In the genomic region with DNA sequence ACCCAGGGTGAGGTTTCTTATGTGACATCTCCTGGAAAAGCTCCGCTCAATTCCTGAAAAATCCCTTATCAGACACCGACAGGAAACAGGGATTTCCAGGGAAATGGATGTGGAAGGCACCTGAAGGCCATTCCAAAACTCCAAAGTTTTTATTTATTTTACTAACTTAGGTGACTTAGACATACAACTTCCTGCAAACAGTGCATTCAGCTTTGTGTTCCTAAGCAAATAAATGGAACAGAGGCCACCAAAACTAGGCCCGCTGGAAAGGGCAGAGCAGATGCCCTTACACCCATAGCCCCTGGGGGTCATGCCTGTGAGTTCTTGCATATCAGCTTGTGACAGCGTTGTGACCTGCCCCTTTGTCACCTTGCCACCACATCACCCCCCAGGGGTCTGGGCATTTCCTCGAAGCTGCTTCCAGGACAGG, we compare ENCODE assay signal across 1 cellular context.
TF ChIP-seq lines count a peak whose summit lies in the region.

No MANE protein-coding gene starts in this region.

TF ChIP-seq in HepG2, 621 proteins besides CTCF, POLR2A, EP300 and RAD21 (continued from another document and continues in another):
- TF ChIP-seq, protein P1, sequence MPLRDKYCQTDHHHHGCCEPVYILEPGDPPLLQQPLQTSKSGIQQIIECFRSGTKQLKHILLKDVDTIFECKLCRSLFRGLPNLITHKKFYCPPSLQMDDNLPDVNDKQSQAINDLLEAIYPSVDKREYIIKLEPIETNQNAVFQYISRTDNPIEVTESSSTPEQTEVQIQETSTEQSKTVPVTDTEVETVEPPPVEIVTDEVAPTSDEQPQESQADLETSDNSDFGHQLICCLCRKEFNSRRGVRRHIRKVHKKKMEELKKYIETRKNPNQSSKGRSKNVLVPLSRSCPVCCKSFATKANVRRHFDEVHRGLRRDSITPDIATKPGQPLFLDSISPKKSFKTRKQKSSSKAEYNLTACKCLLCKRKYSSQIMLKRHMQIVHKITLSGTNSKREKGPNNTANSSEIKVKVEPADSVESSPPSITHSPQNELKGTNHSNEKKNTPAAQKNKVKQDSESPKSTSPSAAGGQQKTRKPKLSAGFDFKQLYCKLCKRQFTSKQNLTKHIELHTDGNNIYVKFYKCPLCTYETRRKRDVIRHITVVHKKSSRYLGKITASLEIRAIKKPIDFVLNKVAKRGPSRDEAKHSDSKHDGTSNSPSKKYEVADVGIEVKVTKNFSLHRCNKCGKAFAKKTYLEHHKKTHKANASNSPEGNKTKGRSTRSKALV (CRISPR knock-in tag; IDR thresholded peaks at IDR 0.05), result no peak
- TF ChIP-seq, protein P2, sequence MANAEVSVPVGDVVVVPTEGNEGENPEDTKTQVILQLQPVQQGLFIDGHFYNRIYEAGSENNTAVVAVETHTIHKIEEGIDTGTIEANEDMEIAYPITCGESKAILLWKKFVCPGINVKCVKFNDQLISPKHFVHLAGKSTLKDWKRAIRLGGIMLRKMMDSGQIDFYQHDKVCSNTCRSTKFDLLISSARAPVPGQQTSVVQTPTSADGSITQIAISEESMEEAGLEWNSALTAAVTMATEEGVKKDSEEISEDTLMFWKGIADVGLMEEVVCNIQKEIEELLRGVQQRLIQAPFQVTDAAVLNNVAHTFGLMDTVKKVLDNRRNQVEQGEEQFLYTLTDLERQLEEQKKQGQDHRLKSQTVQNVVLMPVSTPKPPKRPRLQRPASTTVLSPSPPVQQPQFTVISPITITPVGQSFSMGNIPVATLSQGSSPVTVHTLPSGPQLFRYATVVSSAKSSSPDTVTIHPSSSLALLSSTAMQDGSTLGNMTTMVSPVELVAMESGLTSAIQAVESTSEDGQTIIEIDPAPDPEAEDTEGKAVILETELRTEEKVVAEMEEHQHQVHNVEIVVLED (CRISPR knock-in tag; IDR thresholded peaks at IDR 0.05; ENCODE audit: borderline replicate concordance), result no peak
- TF ChIP-seq RFXANK (CRISPR knock-in tag; IDR thresholded peaks at IDR 0.05), result no peak
- TF ChIP-seq ZNF136 (CRISPR knock-in tag; IDR thresholded peaks at IDR 0.05; ENCODE audit: low read depth), result no peak
- no peak for TF ChIP-seq WIZ (CRISPR knock-in tag; IDR thresholded peaks at IDR 0.05)
- TF ChIP-seq, protein P3, sequence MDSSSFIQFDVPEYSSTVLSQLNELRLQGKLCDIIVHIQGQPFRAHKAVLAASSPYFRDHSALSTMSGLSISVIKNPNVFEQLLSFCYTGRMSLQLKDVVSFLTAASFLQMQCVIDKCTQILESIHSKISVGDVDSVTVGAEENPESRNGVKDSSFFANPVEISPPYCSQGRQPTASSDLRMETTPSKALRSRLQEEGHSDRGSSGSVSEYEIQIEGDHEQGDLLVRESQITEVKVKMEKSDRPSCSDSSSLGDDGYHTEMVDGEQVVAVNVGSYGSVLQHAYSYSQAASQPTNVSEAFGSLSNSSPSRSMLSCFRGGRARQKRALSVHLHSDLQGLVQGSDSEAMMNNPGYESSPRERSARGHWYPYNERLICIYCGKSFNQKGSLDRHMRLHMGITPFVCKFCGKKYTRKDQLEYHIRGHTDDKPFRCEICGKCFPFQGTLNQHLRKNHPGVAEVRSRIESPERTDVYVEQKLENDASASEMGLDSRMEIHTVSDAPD (CRISPR knock-in tag; IDR thresholded peaks at IDR 0.05), result 0 out of 2 replicates have a peak, but pooled peaks have one; percentile 44
- TF ChIP-seq, protein P4, sequence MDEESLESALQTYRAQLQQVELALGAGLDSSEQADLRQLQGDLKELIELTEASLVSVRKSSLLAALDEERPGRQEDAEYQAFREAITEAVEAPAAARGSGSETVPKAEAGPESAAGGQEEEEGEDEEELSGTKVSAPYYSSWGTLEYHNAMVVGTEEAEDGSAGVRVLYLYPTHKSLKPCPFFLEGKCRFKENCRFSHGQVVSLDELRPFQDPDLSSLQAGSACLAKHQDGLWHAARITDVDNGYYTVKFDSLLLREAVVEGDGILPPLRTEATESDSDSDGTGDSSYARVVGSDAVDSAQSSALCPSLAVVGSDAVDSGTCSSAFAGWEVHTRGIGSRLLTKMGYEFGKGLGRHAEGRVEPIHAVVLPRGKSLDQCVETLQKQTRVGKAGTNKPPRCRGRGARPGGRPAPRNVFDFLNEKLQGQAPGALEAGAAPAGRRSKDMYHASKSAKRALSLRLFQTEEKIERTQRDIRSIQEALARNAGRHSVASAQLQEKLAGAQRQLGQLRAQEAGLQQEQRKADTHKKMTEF (CRISPR knock-in tag; IDR thresholded peaks at IDR 0.05), result peak; percentile 42; the same call in 1 of the 2 replicates
- TF ChIP-seq SP5 (CRISPR knock-in tag; IDR thresholded peaks at IDR 0.05; ENCODE audit: borderline replicate concordance, low read depth), result peak; percentile 71; the same call in 1 of the 2 replicates
- peak; percentile 87; the same call in 1 of the 2 replicates for TF ChIP-seq ZNF766 (CRISPR knock-in tag; IDR thresholded peaks at IDR 0.05; ENCODE audit: borderline replicate concordance)
- TF ChIP-seq KDM5B (CRISPR knock-in tag; IDR thresholded peaks at IDR 0.05; ENCODE audit: borderline replicate concordance), result no peak
- no peak for TF ChIP-seq SATB2 (CRISPR knock-in tag; IDR thresholded peaks at IDR 0.05)
- TF ChIP-seq, protein P5, sequence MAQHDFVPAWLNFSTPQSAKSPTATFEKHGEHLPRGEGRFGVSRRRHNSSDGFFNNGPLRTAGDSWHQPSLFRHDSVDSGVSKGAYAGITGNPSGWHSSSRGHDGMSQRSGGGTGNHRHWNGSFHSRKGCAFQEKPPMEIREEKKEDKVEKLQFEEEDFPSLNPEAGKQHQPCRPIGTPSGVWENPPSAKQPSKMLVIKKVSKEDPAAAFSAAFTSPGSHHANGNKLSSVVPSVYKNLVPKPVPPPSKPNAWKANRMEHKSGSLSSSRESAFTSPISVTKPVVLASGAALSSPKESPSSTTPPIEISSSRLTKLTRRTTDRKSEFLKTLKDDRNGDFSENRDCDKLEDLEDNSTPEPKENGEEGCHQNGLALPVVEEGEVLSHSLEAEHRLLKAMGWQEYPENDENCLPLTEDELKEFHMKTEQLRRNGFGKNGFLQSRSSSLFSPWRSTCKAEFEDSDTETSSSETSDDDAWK (CRISPR knock-in tag; IDR thresholded peaks at IDR 0.05), result no peak
- TF ChIP-seq ZIK1 (CRISPR knock-in tag; IDR thresholded peaks at IDR 0.05; ENCODE audit: borderline replicate concordance, low read depth), result no peak
- no peak for TF ChIP-seq LCORL (IDR thresholded peaks at IDR 0.05)
- peak; percentile 85 for TF ChIP-seq LCORL (CRISPR knock-in tag; IDR thresholded peaks at IDR 0.05)
- TF ChIP-seq, protein P6, sequence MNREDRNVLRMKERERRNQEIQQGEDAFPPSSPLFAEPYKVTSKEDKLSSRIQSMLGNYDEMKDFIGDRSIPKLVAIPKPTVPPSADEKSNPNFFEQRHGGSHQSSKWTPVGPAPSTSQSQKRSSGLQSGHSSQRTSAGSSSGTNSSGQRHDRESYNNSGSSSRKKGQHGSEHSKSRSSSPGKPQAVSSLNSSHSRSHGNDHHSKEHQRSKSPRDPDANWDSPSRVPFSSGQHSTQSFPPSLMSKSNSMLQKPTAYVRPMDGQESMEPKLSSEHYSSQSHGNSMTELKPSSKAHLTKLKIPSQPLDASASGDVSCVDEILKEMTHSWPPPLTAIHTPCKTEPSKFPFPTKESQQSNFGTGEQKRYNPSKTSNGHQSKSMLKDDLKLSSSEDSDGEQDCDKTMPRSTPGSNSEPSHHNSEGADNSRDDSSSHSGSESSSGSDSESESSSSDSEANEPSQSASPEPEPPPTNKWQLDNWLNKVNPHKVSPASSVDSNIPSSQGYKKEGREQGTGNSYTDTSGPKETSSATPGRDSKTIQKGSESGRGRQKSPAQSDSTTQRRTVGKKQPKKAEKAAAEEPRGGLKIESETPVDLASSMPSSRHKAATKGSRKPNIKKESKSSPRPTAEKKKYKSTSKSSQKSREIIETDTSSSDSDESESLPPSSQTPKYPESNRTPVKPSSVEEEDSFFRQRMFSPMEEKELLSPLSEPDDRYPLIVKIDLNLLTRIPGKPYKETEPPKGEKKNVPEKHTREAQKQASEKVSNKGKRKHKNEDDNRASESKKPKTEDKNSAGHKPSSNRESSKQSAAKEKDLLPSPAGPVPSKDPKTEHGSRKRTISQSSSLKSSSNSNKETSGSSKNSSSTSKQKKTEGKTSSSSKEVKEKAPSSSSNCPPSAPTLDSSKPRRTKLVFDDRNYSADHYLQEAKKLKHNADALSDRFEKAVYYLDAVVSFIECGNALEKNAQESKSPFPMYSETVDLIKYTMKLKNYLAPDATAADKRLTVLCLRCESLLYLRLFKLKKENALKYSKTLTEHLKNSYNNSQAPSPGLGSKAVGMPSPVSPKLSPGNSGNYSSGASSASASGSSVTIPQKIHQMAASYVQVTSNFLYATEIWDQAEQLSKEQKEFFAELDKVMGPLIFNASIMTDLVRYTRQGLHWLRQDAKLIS (CRISPR knock-in tag; IDR thresholded peaks at IDR 0.05), result no peak
- TF ChIP-seq NFE2 (CRISPR knock-in tag; IDR thresholded peaks at IDR 0.05), result no peak
- no peak for TF ChIP-seq RFX5 (IDR thresholded peaks at IDR 0.05; ENCODE audit: low read depth, low read length)
- TF ChIP-seq PITX1 (CRISPR knock-in tag; IDR thresholded peaks at IDR 0.05), result peak; percentile 53; the same call in 1 of the 2 replicates
- TF ChIP-seq SRSF9 (IDR thresholded peaks at IDR 0.05; ENCODE audit: borderline replicate concordance, insufficient read depth, low read depth, low read length, poor library complexity, severe bottlenecking), result no peak
- TF ChIP-seq NR2C2 (CRISPR knock-in tag; IDR thresholded peaks at IDR 0.05; ENCODE audit: borderline replicate concordance), result peak; percentile 38; the same call in 1 of the 2 replicates
- TF ChIP-seq BHLHE40 (IDR thresholded peaks at IDR 0.05; ENCODE audit: low read length), result no peak
- no peak for TF ChIP-seq RFX3 (CRISPR knock-in tag; IDR thresholded peaks at IDR 0.05)
- peak; percentile 47; the same call in 1 of the 2 replicates for TF ChIP-seq ZNF556 (CRISPR knock-in tag; IDR thresholded peaks at IDR 0.05; ENCODE audit: borderline replicate concordance)
- peak; percentile 46; the same call in 1 of the 2 replicates for TF ChIP-seq ZBTB7B (CRISPR knock-in tag; IDR thresholded peaks at IDR 0.05)
- TF ChIP-seq BRD4 (CRISPR knock-in tag; IDR thresholded peaks at IDR 0.05), result no peak
- no peak for TF ChIP-seq SP140L (CRISPR knock-in tag; IDR thresholded peaks at IDR 0.05; ENCODE audit: borderline replicate concordance)
- no peak for TF ChIP-seq FOXP1 (IDR thresholded peaks at IDR 0.05)
- TF ChIP-seq FOXP1 (CRISPR knock-in tag; IDR thresholded peaks at IDR 0.05), result peak; percentile 87; the same call in 1 of the 2 replicates
- TF ChIP-seq FLYWCH1 (CRISPR knock-in tag; IDR thresholded peaks at IDR 0.05), result no peak
- TF ChIP-seq HDAC2 (CRISPR knock-in tag; IDR thresholded peaks at IDR 0.05), result peak; percentile 78
- TF ChIP-seq, protein P7, sequence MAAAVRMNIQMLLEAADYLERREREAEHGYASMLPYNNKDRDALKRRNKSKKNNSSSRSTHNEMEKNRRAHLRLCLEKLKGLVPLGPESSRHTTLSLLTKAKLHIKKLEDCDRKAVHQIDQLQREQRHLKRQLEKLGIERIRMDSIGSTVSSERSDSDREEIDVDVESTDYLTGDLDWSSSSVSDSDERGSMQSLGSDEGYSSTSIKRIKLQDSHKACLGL (CRISPR knock-in tag; IDR thresholded peaks at IDR 0.05), result no peak
- peak; percentile 84; the same call in 1 of the 2 replicates for TF ChIP-seq NR2F2 (IDR thresholded peaks at IDR 0.05; ENCODE audit: borderline replicate concordance, low read depth)
- no peak for TF ChIP-seq IKZF4 (CRISPR knock-in tag; IDR thresholded peaks at IDR 0.05; ENCODE audit: borderline replicate concordance, low read depth, not compliant biosample characterization)
- peak; percentile 73; the same call in 1 of the 2 replicates for TF ChIP-seq FOXJ3 (CRISPR knock-in tag; IDR thresholded peaks at IDR 0.05; ENCODE audit: borderline replicate concordance)
- no peak for TF ChIP-seq ZNF230 (CRISPR knock-in tag; IDR thresholded peaks at IDR 0.05)
- TF ChIP-seq, protein P8, sequence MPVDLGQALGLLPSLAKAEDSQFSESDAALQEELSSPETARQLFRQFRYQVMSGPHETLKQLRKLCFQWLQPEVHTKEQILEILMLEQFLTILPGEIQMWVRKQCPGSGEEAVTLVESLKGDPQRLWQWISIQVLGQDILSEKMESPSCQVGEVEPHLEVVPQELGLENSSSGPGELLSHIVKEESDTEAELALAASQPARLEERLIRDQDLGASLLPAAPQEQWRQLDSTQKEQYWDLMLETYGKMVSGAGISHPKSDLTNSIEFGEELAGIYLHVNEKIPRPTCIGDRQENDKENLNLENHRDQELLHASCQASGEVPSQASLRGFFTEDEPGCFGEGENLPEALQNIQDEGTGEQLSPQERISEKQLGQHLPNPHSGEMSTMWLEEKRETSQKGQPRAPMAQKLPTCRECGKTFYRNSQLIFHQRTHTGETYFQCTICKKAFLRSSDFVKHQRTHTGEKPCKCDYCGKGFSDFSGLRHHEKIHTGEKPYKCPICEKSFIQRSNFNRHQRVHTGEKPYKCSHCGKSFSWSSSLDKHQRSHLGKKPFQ (CRISPR knock-in tag; IDR thresholded peaks at IDR 0.05; ENCODE audit: insufficient replicate concordance), result peak; percentile 39
- no peak for TF ChIP-seq PCBP2 (optimal IDR thresholded peaks at IDR 0.05; ENCODE audit: low read depth, low read length, poor library complexity, severe bottlenecking)
- TF ChIP-seq, protein P9, sequence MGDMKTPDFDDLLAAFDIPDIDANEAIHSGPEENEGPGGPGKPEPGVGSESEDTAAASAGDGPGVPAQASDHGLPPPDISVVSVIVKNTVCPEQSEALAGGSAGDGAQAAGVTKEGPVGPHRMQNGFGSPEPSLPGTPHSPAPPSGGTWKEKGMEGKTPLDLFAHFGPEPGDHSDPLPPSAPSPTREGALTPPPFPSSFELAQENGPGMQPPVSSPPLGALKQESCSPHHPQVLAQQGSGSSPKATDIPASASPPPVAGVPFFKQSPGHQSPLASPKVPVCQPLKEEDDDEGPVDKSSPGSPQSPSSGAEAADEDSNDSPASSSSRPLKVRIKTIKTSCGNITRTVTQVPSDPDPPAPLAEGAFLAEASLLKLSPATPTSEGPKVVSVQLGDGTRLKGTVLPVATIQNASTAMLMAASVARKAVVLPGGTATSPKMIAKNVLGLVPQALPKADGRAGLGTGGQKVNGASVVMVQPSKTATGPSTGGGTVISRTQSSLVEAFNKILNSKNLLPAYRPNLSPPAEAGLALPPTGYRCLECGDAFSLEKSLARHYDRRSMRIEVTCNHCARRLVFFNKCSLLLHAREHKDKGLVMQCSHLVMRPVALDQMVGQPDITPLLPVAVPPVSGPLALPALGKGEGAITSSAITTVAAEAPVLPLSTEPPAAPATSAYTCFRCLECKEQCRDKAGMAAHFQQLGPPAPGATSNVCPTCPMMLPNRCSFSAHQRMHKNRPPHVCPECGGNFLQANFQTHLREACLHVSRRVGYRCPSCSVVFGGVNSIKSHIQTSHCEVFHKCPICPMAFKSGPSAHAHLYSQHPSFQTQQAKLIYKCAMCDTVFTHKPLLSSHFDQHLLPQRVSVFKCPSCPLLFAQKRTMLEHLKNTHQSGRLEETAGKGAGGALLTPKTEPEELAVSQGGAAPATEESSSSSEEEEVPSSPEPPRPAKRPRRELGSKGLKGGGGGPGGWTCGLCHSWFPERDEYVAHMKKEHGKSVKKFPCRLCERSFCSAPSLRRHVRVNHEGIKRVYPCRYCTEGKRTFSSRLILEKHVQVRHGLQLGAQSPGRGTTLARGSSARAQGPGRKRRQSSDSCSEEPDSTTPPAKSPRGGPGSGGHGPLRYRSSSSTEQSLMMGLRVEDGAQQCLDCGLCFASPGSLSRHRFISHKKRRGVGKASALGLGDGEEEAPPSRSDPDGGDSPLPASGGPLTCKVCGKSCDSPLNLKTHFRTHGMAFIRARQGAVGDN (CRISPR knock-in tag; IDR thresholded peaks at IDR 0.05), result peak; percentile 36; the same call in 1 of the 2 replicates
